18 cellular contexts compared by ENCODE assay signal in genomic region chr4:98319021-98319420, GRCh38. TPM values are rescaled to one million over a fixed set of nuclear protein-coding genes. Genes with fewer than 3 reads are reported as not detected.
DNase-seq lines count a peak whose midpoint lies in the region; ATAC-seq, FAIRE-seq and TF ChIP-seq lines count a peak whose summit lies in the region.
"Had no signal": no experiment of that assay in that cellular context is flagged by ENCODE, and none has a peak within 500 bp of the region (broad histone marks: within the 10 kb centered on the region; RNA-seq: fewer than 3 reads in every experiment).

No MANE protein-coding gene starts in this region.

- no peaks in the 10 kb centered on the region for H4K20me1 ChIP-seq in HepG2 (ENCODE audit: insufficient read depth, low read length)

- H3K36me3 ChIP-seq in HepG2 (replicated peaks in 1 of 2; ENCODE audit: control insufficient read depth in 1 of 2, insufficient read depth in 2 of 2, low read length in 2 of 2) (no peaks in the 10 kb centered on the region), right lobe of liver (no peaks in the 10 kb centered on the region), bronchial epithelial cell (ENCODE audit: control insufficient read depth, insufficient read depth, low read length) (peaks cover 1% of the 10 kb centered on the region)
- H3K36me3 ChIP-seq: HAP-1 had no signal

- TF ChIP-seq RAD21 in HepG2 (CRISPR knock-in tag; IDR thresholded peaks at IDR 0.05): no peak

- ATAC-seq in HepG2 (no peak), right lobe of liver (no peak)
- ATAC-seq: CD8-positive, alpha-beta T cell had no signal

- in situ Hi-C loops in HepG2 (cut with HindIII; ENCODE audit: extremely low pct_ligation_motif_present, low pct_unique_long_range_greater_than_20kb): no loop called here

- H3K9me3 ChIP-seq in HepG2 (ENCODE audit: low read length) (no peaks in the 10 kb centered on the region), right lobe of liver (no peaks in the 10 kb centered on the region)
- H3K9me3 ChIP-seq: HAP-1 had no signal

- no TSS peak for BruUV-seq in HepG2 (replicated peaks; lab: Mats Ljungman, UMichigan)

- FAIRE-seq in HepG2 (lab: Jason Lieb, UNC) (no peak), bronchial epithelial cell (lab: Jason Lieb, UNC) (no peak)
- FAIRE-seq: G401.6, GM12891, GM19239 had no signal

- TF ChIP-seq EP300 in HepG2 (IDR thresholded peaks at IDR 0.05; ENCODE audit: low read depth in 2 of 2, low read length in 2 of 2): no peak
- no peak for TF ChIP-seq EP300 in HepG2 (CRISPR knock-in tag; IDR thresholded peaks at IDR 0.05; ENCODE audit: borderline replicate concordance)

- H3K79me2 ChIP-seq in HepG2 (ENCODE audit: insufficient read depth, low read length): no peaks in the 10 kb centered on the region

- H3K4me1 ChIP-seq in HepG2 (ENCODE audit: insufficient read depth, low read length) (0 out of 2 replicates have a peak, but pooled peaks cover 7% of the 10 kb centered on the region), right lobe of liver (no peaks in the 10 kb centered on the region)

- H3K4me2 ChIP-seq in HepG2 (ENCODE audit: low read depth, low read length): no peak overlapping the region
- H3K4me2 ChIP-seq: BLaER1 treated with 17β-estradiol and CSF1 and Interleukin-3, amounts not matched to agents 10 nM and 100 nM had no signal

- H2AFZ ChIP-seq in HepG2 (ENCODE audit: low read length): no peak overlapping the region
- H2AFZ ChIP-seq: GM23248 had no signal

- 100% methylated on average over 1 of the region's 1 CpG for WGBS in HepG2 (ENCODE audit: low lambda C conversion rate)
- WGBS in right lobe of liver (ENCODE audit: insufficient coverage, low coverage, low lambda C conversion rate, missing lambda C conversion rate): 94% methylated on average over 1 of the region's 1 CpG
- 96 to 97% methylated on average over 1 of the region's 1 CpG for WGBS in lower leg skin, 2 donors

- DNase-seq in HepG2 (ENCODE audit: low spot score): no peak
- no peak for DNase-seq in right lobe of liver
- peak; percentile 46 for DNase-seq in bronchial epithelial cell (ENCODE audit: low read depth)
- peak; percentile 17 for DNase-seq in epithelial cell of esophagus (ENCODE audit: low read depth)
- DNase-seq in ecto neural progenitor cell (ENCODE audit: low spot score): no peak
- DNase-seq in mesenteric fat pad (ENCODE audit: low spot score): no peak
- no peak for DNase-seq in lower leg skin (ENCODE audit: low spot score in 2 of 2)
- DNase-seq: 8988T; CD8-positive, alpha-beta T cell; DMS 273 treated with DMSO at 0.1 percent for 48 hours; DND-41; EL; GM23248 had no signal

- H3K27ac ChIP-seq in HepG2 (ENCODE audit: extremely low read length, insufficient read depth, low read length): no peak overlapping the region
- H3K27ac ChIP-seq in right lobe of liver: no peak overlapping the region
- H3K27ac ChIP-seq: BLaER1 treated with 17β-estradiol and CSF1 and Interleukin-3, amounts not matched to agents 10 nM and 100 nM; GM23248 had no signal

- CTCF ChIA-PET in HepG2 (lab: Yijun Ruan, JAX; ENCODE audit: low intra/inter-chr PET ratio, low total read pairs): no interaction called here

- H3K27me3 ChIP-seq in HepG2 (ENCODE audit: control insufficient read depth in 1 of 2, insufficient read depth in 2 of 2, low read length in 2 of 2) (no peaks in the 10 kb centered on the region), right lobe of liver (no peaks in the 10 kb centered on the region), bronchial epithelial cell (ENCODE audit: control insufficient read depth, insufficient read depth, low read length) (no peaks in the 10 kb centered on the region)
- H3K27me3 ChIP-seq: BLaER1 treated with 17β-estradiol and CSF1 and Interleukin-3, amounts not matched to agents 10 nM and 100 nM had no signal

- TF ChIP-seq CTCF in HepG2 (CRISPR knock-in tag; IDR thresholded peaks at IDR 0.05) (no peak), right lobe of liver (IDR thresholded peaks at IDR 0.05) (no peak), bronchial epithelial cell (IDR thresholded peaks at IDR 0.05; ENCODE audit: insufficient read depth, low read length, severe bottlenecking) (no peak), epithelial cell of esophagus (IDR thresholded peaks at IDR 0.05; ENCODE audit: insufficient read depth, low read depth, low read length, missing control alignments) (no peak), lower leg skin (IDR thresholded peaks at IDR 0.05) (no peak)

- no peak overlapping the region for H3K9ac ChIP-seq in HepG2 (ENCODE audit: insufficient read depth, low read depth, low read length)
- H3K9ac ChIP-seq: BLaER1 treated with 17β-estradiol and CSF1 and Interleukin-3, amounts not matched to agents 10 nM and 100 nM; GM23248 had no signal

- TF ChIP-seq POLR2A in HepG2 (IDR thresholded peaks at IDR 0.05; ENCODE audit: insufficient read depth in 1 of 2, low read depth in 2 of 2, low read length in 2 of 2): no peak
- no peak for TF ChIP-seq POLR2A in right lobe of liver (IDR thresholded peaks at IDR 0.05)
- TF ChIP-seq POLR2A in lower leg skin (IDR thresholded peaks at IDR 0.05): no peak

- H3K4me3 ChIP-seq in HepG2 (replicated peaks in 1 of 3; ENCODE audit: insufficient read depth in 1 of 3, low read depth in 2 of 3, low read length in 3 of 3) (no peak overlapping the region), right lobe of liver (no peak overlapping the region), bronchial epithelial cell (ENCODE audit: low read depth, low read length) (no peak overlapping the region), epithelial cell of esophagus (ENCODE audit: low read length) (no peak overlapping the region), lower leg skin (ENCODE audit: low read depth, poor library complexity, severe bottlenecking) (no peak overlapping the region)
- H3K4me3 ChIP-seq: BLaER1 treated with 17β-estradiol and CSF1 and Interleukin-3, amounts not matched to agents 10 nM and 100 nM; GM23248; HAP-1 had no signal

- POLR2A ChIA-PET in HepG2 (lab: Yijun Ruan, JAX): no interaction called here

- intact Hi-C loops in HepG2 (cut with micrococcal nuclease; ENCODE audit: unreplicated experiment) (no loop called here), right lobe of liver (cut with DNase I) (no loop called here), lower leg skin (cut with DNase I; ENCODE audit: low total_unique reads) (no loop called here)

TF ChIP-seq in HepG2, 621 proteins besides CTCF, POLR2A, EP300 and RAD21 (continues in another document):
- TF ChIP-seq TEAD3 (CRISPR knock-in tag; optimal IDR thresholded peaks at IDR 0.05; ENCODE audit: borderline replicate concordance) (no peak), ZNF691 (CRISPR knock-in tag; IDR thresholded peaks at IDR 0.05; ENCODE audit: borderline replicate concordance, low read depth) (no peak), SPEN (CRISPR knock-in tag; IDR thresholded peaks at IDR 0.05; ENCODE audit: low read depth) (no peak), NFE2L2 (IDR thresholded peaks at IDR 0.05; ENCODE audit: low read length) (peak; percentile 71), PHF20 (CRISPR knock-in tag; IDR thresholded peaks at IDR 0.05) (no peak)

RNA-seq across cellular contexts. Expression of gene RAP1GDS1, which starts 57.8 kb away (rescaled TPM):
- total RNA-seq in HepG2 (2016; rRNA removed; fragmentation: Illumina TruSeq; extraction: Trizol) (42.5 and 48.2 TPM in 2 replicates), right lobe of liver (10 to 100 TPM; 17.4 to 29.8 (median 20.9) TPM), bronchial epithelial cell (55.0 and 66.3 TPM in 2 replicates), mesenteric fat pad (40.0 TPM), lower leg skin (10 to 100 TPM; 24.1 to 29.2 (median 26.5) TPM)
- total RNA-seq in HepG2 (2016; cell fraction: cytosol; rRNA removed; fragmentation: Illumina TruSeq; extraction: Trizol; ENCODE audit: low read depth): 14.8 and 15.4 TPM in 2 replicates
- 38.1 and 49.7 TPM in 2 replicates for total RNA-seq in HepG2 (2016; cell fraction: insoluble cytoplasmic fraction; rRNA removed; fragmentation: Illumina TruSeq; extraction: Trizol)
- total RNA-seq in HepG2 (2016; cell fraction: membrane; rRNA removed; fragmentation: Illumina TruSeq; extraction: Trizol): 33.5 and 37.6 TPM in 2 replicates
- total RNA-seq in HepG2 (2016; cell fraction: nucleus; rRNA removed; fragmentation: Illumina TruSeq; extraction: Trizol): 38.3 and 42.0 TPM in 2 replicates
- 12.8 and 19.3 TPM in 2 replicates for polyA plus RNA-seq in HepG2 (2011; rRNA removed)
- 8.7 and 10.9 TPM in 2 replicates for polyA plus RNA-seq in HepG2 (2011; cell fraction: cytosol; rRNA removed)
- 8.9 and 10.3 TPM in 2 replicates for polyA plus RNA-seq in HepG2 (2011; cell fraction: nucleus; rRNA removed)
- 18.1 and 19.5 TPM in 2 replicates for polyA plus RNA-seq in HepG2 (2012)
- polyA plus RNA-seq in HepG2 (2016; cell fraction: cytosol; fragmentation: Illumina TruSeq; extraction: Trizol; ENCODE audit: low read depth): 13.2 and 14.3 TPM in 2 replicates
- polyA plus RNA-seq in HepG2 (2016; cell fraction: insoluble cytoplasmic fraction; fragmentation: Illumina TruSeq; extraction: Trizol; ENCODE audit: low read depth): 36.9 and 37.3 TPM in 2 replicates
- polyA plus RNA-seq in HepG2 (2016; cell fraction: membrane; fragmentation: Illumina TruSeq; extraction: Trizol; ENCODE audit: low read depth): 19.4 and 19.5 TPM in 2 replicates
- polyA plus RNA-seq in HepG2 (2016; cell fraction: nucleus; fragmentation: Illumina TruSeq; extraction: Trizol; ENCODE audit: insufficient read depth, low read depth): 17.3 and 18.6 TPM in 2 replicates
- 14.3 and 26.8 TPM in 2 replicates for polyA minus RNA-seq in HepG2 (2011; rRNA and poly(A)+ RNA removed; ENCODE audit: low replicate concordance)
- polyA minus RNA-seq in HepG2 (2011; cell fraction: cytosol; rRNA and poly(A)+ RNA removed): 23.0 and 23.5 TPM in 2 replicates
- 54.2 and 60.7 TPM in 2 replicates for polyA minus RNA-seq in HepG2 (2011; cell fraction: nucleus; rRNA and poly(A)+ RNA removed)

Comparison
In these comparisons a context has a peak if more than half of its experiments do, and no peak if none do; other contexts are left out.
1. DNase-seq: peak in bronchial epithelial cell (single experiment) and epithelial cell of esophagus (single experiment); none in HepG2 (single experiment), right lobe of liver (0 of 3), ecto neural progenitor cell (single experiment), mesenteric fat pad (single experiment) and lower leg skin (0 of 2).